In genomic region chr16:53213542-53213941, GRCh38 we compare ENCODE assay signal across 1 cellular context.
TF ChIP-seq lines count a peak whose summit lies in the region.

No MANE protein-coding gene starts in this region.

TF ChIP-seq in A549, 52 proteins besides CTCF, POLR2A, EP300 and RAD21 (continued from another document):
- TF ChIP-seq MAZ (IDR thresholded peaks at IDR 0.05; ENCODE audit: borderline replicate concordance, low read depth, low read length) (no peak), ZNF302 (CRISPR knock-in tag; IDR thresholded peaks at IDR 0.05) (no peak), ZSCAN20 (CRISPR knock-in tag; IDR thresholded peaks at IDR 0.05) (no peak), NFE2L2 (conservative IDR thresholded peaks at IDR 0.05; ENCODE audit: low read length) (no peak)
